ENCODE assay signal across 9 cellular contexts in the genomic region with DNA sequence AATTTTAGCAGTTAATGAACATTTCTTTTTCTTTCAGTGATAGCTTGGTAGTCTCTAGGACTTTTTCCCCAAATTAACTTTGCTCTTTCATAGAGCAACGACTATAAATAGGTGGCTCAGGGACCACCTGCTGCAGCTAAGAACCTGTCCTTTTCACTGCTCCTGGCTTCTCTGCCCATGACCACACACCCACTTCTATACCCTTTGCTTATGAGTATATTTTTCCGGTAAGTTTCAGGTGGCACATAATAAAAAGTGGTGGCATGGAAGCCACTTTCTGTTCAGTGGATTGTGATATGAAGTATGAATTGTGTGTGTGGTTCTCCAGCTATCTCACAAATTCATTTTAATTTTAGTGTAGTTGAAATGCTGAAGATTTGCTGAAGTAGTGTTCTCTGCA.
A peak's percentile ranks its signal among the peaks of the same experiment; 100 is the strongest.
DNase-seq lines count a peak whose midpoint lies in the region; ATAC-seq, FAIRE-seq and TF ChIP-seq lines count a peak whose summit lies in the region.
"Had no signal": no experiment of that assay in that cellular context is flagged by ENCODE, and none has a peak within 500 bp of the region (broad histone marks: within the 10 kb centered on the region; RNA-seq: fewer than 3 reads in every experiment).

No MANE protein-coding gene starts in this region.

- H3K27me3 Mint-ChIP-seq in activated naive CD8-positive, alpha-beta T cell, result peaks cover 5% of the 10 kb centered on the region

- FAIRE-seq in GM19239 (lab: Jason Lieb, UNC), result no peak

- CTCF ChIA-PET in HEK293 (lab: Yijun Ruan, JAX), result interaction anchor here (0.5 kb wide), 1 partner anchor 595 kb away, joined by 3 read pairs; no protein-coding TSS in a partner anchor

- peaks cover 7% of the 10 kb centered on the region for H3K4me1 ChIP-seq in ACC112 (ENCODE audit: control insufficient read depth, insufficient read depth, low read length, unreplicated experiment)
- H3K4me1 ChIP-seq in HEK293 (ENCODE audit: control insufficient read depth, insufficient read depth, low read length), result peaks cover 8% of the 10 kb centered on the region; the same call in 1 of the 2 replicates
- H3K4me1 ChIP-seq in mucosa of rectum (ENCODE audit: control insufficient read depth in 2 of 2, insufficient read depth in 2 of 2, low read length in 2 of 2), result peaks cover 8 to 14% of the 10 kb centered on the region in 2 donors

- H3K27me3 ChIP-seq in ACC112 (ENCODE audit: insufficient read depth, low read length) (no peaks in the 10 kb centered on the region), mucosa of rectum (ENCODE audit: control insufficient read depth in 2 of 2, insufficient read depth in 2 of 2, low read length in 2 of 2) (no peaks in the 10 kb centered on the region)

- no peak for ATAC-seq in GM21786 (IDR thresholded peaks at IDR 0.05; ENCODE audit: unreplicated experiment)

- no peak overlapping the region for H3K27ac Mint-ChIP-seq in activated naive CD8-positive, alpha-beta T cell

- H3K4me3 ChIP-seq in ACC112 (ENCODE audit: low read depth, low read length), result peak overlapping the region; percentile 96
- H3K4me3 ChIP-seq in HEK293 (ENCODE audit: low read depth, low read length), result peak overlapping the region; percentile 95
- H3K4me3 ChIP-seq in mucosa of rectum (ENCODE audit: low read length in 2 of 2), result peak overlapping the region; percentile 48 to 88

- peak overlapping the region in 1 of 2 donors; percentile 86 for H3K9ac ChIP-seq in mucosa of rectum (ENCODE audit: low read depth in 1 of 2, low read length in 2 of 2)

- peaks cover 26% of the 10 kb centered on the region for H3K4me1 Mint-ChIP-seq in activated naive CD8-positive, alpha-beta T cell (ENCODE audit: low read depth)

- H3K36me3 Mint-ChIP-seq in activated naive CD8-positive, alpha-beta T cell, result peaks cover 4% of the 10 kb centered on the region

- TF ChIP-seq CTCF in HEK293 (tag by site-specific recombination; IDR thresholded peaks at IDR 0.05), result no peak

- peak overlapping the region; percentile 97 for H3K4me3 Mint-ChIP-seq in activated naive CD8-positive, alpha-beta T cell

- DNase-seq in GM19239 (ENCODE audit: insufficient read length, low spot score), result no peak
- no peak for DNase-seq in NCI-H774 (lab: John Stamatoyannopoulos, UW)
- no peak for DNase-seq in islet precursor cell
- DNase-seq: activated effector memory CD4-positive, alpha-beta T cell treated with Interleukin-2 at 50 U/mL for 16 hours had no signal

- H3K9me3 ChIP-seq in HEK293 (ENCODE audit: control insufficient read depth, insufficient read depth, low read depth, low read length) (no peaks in the 10 kb centered on the region), mucosa of rectum (ENCODE audit: control insufficient read depth in 2 of 2, low read length in 2 of 2) (no peaks in the 10 kb centered on the region)

- peak overlapping the region; percentile 95; the same call in 1 of the 2 replicates for H3K27ac ChIP-seq in ACC112 (ENCODE audit: low read depth, low read length)
- H3K27ac ChIP-seq in HEK293 (ENCODE audit: extremely low read depth, low read depth, low read length), result no peak overlapping the region
- no peak overlapping the region for H3K27ac ChIP-seq in mucosa of rectum (ENCODE audit: low read depth in 2 of 2, low read length in 2 of 2)

- peaks cover 16% of the 10 kb centered on the region for H3K36me3 ChIP-seq in ACC112 (ENCODE audit: insufficient read depth, low read length)
- H3K36me3 ChIP-seq in HEK293 (ENCODE audit: control insufficient read depth in 2 of 2, insufficient read depth in 1 of 2, low read length in 2 of 2), result peaks cover 28 to 37% of the 10 kb centered on the region in 2 experiments
- H3K36me3 ChIP-seq in mucosa of rectum (ENCODE audit: control insufficient read depth in 2 of 2, insufficient read depth in 2 of 2, low read length in 2 of 2), result peaks cover 18 to 21% of the 10 kb centered on the region in 2 donors

- POLR2A ChIA-PET in HEK293 (lab: Yijun Ruan, JAX), result no interaction called here

- no peaks in the 10 kb centered on the region for H3K9me3 Mint-ChIP-seq in activated naive CD8-positive, alpha-beta T cell (ENCODE audit: low read depth)

- no peak overlapping the region for H2AFZ ChIP-seq in ACC112 (ENCODE audit: low read length, unreplicated experiment)

- peaks cover 12% of the 10 kb centered on the region for H3K79me2 ChIP-seq in ACC112 (ENCODE audit: control insufficient read depth, insufficient read depth, low read length, unreplicated experiment)

TF ChIP-seq in HEK293, 187 proteins besides CTCF, POLR2A, EP300 and RAD21:
- TF ChIP-seq SCRT2 (tag by site-specific recombination; IDR thresholded peaks at IDR 0.05), result 0 out of 2 replicates have a peak, but pooled peaks have one; percentile 17
- TF ChIP-seq ZNF433 (tag by site-specific recombination; IDR thresholded peaks at IDR 0.05; ENCODE audit: low read depth), result no peak
